In genomic region chr5:137696481-137696880, GRCh38 we compare ENCODE assay signal across 12 cellular contexts. TPM values are rescaled to one million over a fixed set of nuclear protein-coding genes. Genes with fewer than 3 reads are reported as not detected.
DNase-seq lines count a peak whose midpoint lies in the region; ATAC-seq and TF ChIP-seq lines count a peak whose summit lies in the region.
"Had no signal": no experiment of that assay in that cellular context is flagged by ENCODE, and none has a peak within 500 bp of the region (broad histone marks: within the 10 kb centered on the region; RNA-seq: fewer than 3 reads in every experiment).

No MANE protein-coding gene starts in this region.

- H3K4me3 ChIP-seq in lower lobe of right lung (no peak overlapping the region), subcutaneous abdominal adipose tissue (ENCODE audit: low read depth in 1 of 5, low read length in 5 of 5) (no peak overlapping the region)

- no peak overlapping the region for H3K4me3 Mint-ChIP-seq in activated naive CD4-positive, alpha-beta T cell treated with anti-CD3 and anti-CD28 coated beads, Interleukin-2, amount 10 ng/mL, durations not matched to agents 7 days and 5 days
- H3K4me3 Mint-ChIP-seq: brain; stimulated activated naive B cell treated with anti-CD40 and anti-IgM and Interleukin-4, amounts not matched to agents 10 μg/mL and 1 μg/mL and 100 μg/mL, for 72 hours had no signal

- no peak for ATAC-seq in lower lobe of right lung
- ATAC-seq in GM19455 (IDR thresholded peaks at IDR 0.05; ENCODE audit: unreplicated experiment), result no peak

- H3K9me3 ChIP-seq in lower lobe of right lung (no peaks in the 10 kb centered on the region), subcutaneous abdominal adipose tissue (ENCODE audit: control insufficient read depth in 5 of 5, low read length in 5 of 5) (no peaks in the 10 kb centered on the region)

- no peak for TF ChIP-seq CTCF in lower lobe of right lung (IDR thresholded peaks at IDR 0.05)

- H3K27ac Mint-ChIP-seq in activated naive CD4-positive, alpha-beta T cell treated with anti-CD3 and anti-CD28 coated beads, Interleukin-2, amount 10 ng/mL, durations not matched to agents 7 days and 5 days, result peak overlapping the region; percentile 94
- H3K27ac Mint-ChIP-seq: brain; stimulated activated naive B cell treated with anti-CD40 and anti-IgM and Interleukin-4, amounts not matched to agents 10 μg/mL and 1 μg/mL and 100 μg/mL, for 72 hours had no signal

- peaks cover 63% of the 10 kb centered on the region for H3K36me3 Mint-ChIP-seq in activated naive CD4-positive, alpha-beta T cell treated with anti-CD3 and anti-CD28 coated beads, Interleukin-2, amount 10 ng/mL, durations not matched to agents 7 days and 5 days

- H3K27me3 Mint-ChIP-seq in activated naive CD4-positive, alpha-beta T cell treated with anti-CD3 and anti-CD28 coated beads, Interleukin-2, amount 10 ng/mL, durations not matched to agents 7 days and 5 days, result no peaks in the 10 kb centered on the region
- H3K27me3 Mint-ChIP-seq: brain; stimulated activated naive B cell treated with anti-CD40 and anti-IgM and Interleukin-4, amounts not matched to agents 10 μg/mL and 1 μg/mL and 100 μg/mL, for 72 hours had no signal

- H3K27me3 ChIP-seq in lower lobe of right lung (ENCODE audit: low read depth) (no peaks in the 10 kb centered on the region), subcutaneous abdominal adipose tissue (ENCODE audit: control insufficient read depth in 5 of 5, insufficient read depth in 4 of 5, low read length in 5 of 5) (no peaks in the 10 kb centered on the region)

- no peaks in the 10 kb centered on the region for H3K9me3 Mint-ChIP-seq in activated naive CD4-positive, alpha-beta T cell treated with anti-CD3 and anti-CD28 coated beads, Interleukin-2, amount 10 ng/mL, durations not matched to agents 7 days and 5 days
- H3K9me3 Mint-ChIP-seq: brain; stimulated activated naive B cell treated with anti-CD40 and anti-IgM and Interleukin-4, amounts not matched to agents 10 μg/mL and 1 μg/mL and 100 μg/mL, for 72 hours had no signal

- intact Hi-C loops in lower lobe of right lung (cut with DNase I), result no loop called here

- no peak overlapping the region for H3K9ac ChIP-seq in subcutaneous abdominal adipose tissue (ENCODE audit: low read length in 5 of 5)

- DNase-seq in activated naive CD4-positive, alpha-beta T cell treated with Interleukin-2 at 50 U/mL for 16 hours, result peak; percentile 55
- no peak for DNase-seq in activated naive CD4-positive, alpha-beta T cell (lab: John Stamatoyannopoulos, UW)
- DNase-seq in activated naive CD4-positive, alpha-beta T cell treated with anti-CD3 and anti-CD28 coated beads, Interleukin-2, amount 10 ng/mL, durations not matched to agents 7 days and 5 days, result peak; percentile 35
- DNase-seq in lower lobe of right lung, result no peak
- DNase-seq in midbrain (lab: John Stamatoyannopoulos, UW), result no peak
- DNase-seq in mucosa of gallbladder (ENCODE audit: low spot score), result no peak
- DNase-seq: left ventricle myocardium superior; NCI-H1436; stimulated activated naive B cell treated with anti-CD40 and anti-IgM and Interleukin-4, amounts not matched to agents 10 μg/mL and 1 μg/mL and 100 μg/mL, for 72 hours had no signal

- CTCF ChIA-PET in activated naive CD4-positive, alpha-beta T cell treated with anti-CD3 and anti-CD28 coated beads, Interleukin-2, amount 10 ng/mL, durations not matched to agents 7 days and 5 days (lab: Charles Lee), result interaction anchor here (0.9 to 5.5 kb wide), 7 partner anchors 20 to 45 kb away, joined by 3 to 39 read pairs (median 7); partner anchors contain the start of gene KLHL3

- H3K4me1 ChIP-seq in lower lobe of right lung (peaks cover 20% of the 10 kb centered on the region), subcutaneous abdominal adipose tissue (ENCODE audit: control insufficient read depth in 5 of 5, insufficient read depth in 5 of 5, low read length in 5 of 5) (peaks cover 3 to 49% (median 13%) of the 10 kb centered on the region in 5 donors)

- H3K4me1 Mint-ChIP-seq in activated naive CD4-positive, alpha-beta T cell treated with anti-CD3 and anti-CD28 coated beads, Interleukin-2, amount 10 ng/mL, durations not matched to agents 7 days and 5 days, result peaks cover 57% of the 10 kb centered on the region

- peaks cover 3% of the 10 kb centered on the region for H3K36me3 ChIP-seq in lower lobe of right lung
- H3K36me3 ChIP-seq in subcutaneous abdominal adipose tissue (ENCODE audit: control insufficient read depth in 5 of 5, insufficient read depth in 5 of 5, low read length in 5 of 5), result peaks cover 0 to 11% (median 6%) of the 10 kb centered on the region in 5 donors

- peak overlapping the region; percentile 26 for H3K27ac ChIP-seq in lower lobe of right lung
- H3K27ac ChIP-seq in subcutaneous abdominal adipose tissue (ENCODE audit: low read depth, low read length), result peak overlapping the region; percentile 39

RNA-seq across cellular contexts. Expression of gene KLHL3, which starts 39.4 kb away (rescaled TPM):
- 6.7 TPM for total RNA-seq in lower lobe of right lung
- total RNA-seq in mucosa of gallbladder, result 20.3 TPM

RNA-seq across cellular contexts. Expression of gene HNRNPA0, which starts 57.7 kb away (rescaled TPM):
- total RNA-seq in lower lobe of right lung, result 21.7 TPM
- total RNA-seq in mucosa of gallbladder, result 29.4 TPM

Comparison
In these comparisons a context has a peak if more than half of its experiments do, and no peak if none do; other contexts are left out.
1. DNase-seq: peak in activated naive CD4-positive, alpha-beta T cell treated with Interleukin-2 at 50 U/mL for 16 hours (single experiment) and activated naive CD4-positive, alpha-beta T cell treated with anti-CD3 and anti-CD28 coated beads, Interleukin-2, amount 10 ng/mL, durations not matched to agents 7 days and 5 days (single experiment); none in activated naive CD4-positive, alpha-beta T cell (0 of 4), lower lobe of right lung (single experiment), midbrain (single experiment) and mucosa of gallbladder (single experiment).